30 cellular contexts compared by ENCODE assay signal in the genomic region with DNA sequence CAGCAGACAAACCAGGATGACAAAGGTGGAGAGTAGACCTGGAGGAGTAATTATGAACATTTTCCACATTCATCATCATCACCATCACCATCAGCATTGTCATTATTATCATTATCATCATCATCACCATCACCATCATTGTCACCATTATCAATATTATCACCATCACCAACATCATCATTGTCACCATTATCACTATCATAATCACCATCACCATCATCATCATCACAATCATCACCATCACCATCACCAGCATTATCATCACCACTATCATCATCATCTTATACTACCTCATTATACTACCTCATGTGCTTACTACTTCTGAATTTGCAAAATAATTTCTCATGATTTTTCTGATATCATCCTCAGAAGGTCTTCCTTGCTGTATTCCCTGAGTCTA. TPM values are rescaled to one million over a fixed set of nuclear protein-coding genes. Genes with fewer than 3 reads are reported as not detected.
"Had no signal": no experiment of that assay in that cellular context is flagged by ENCODE, and none has a peak within 500 bp of the region (broad histone marks: within the 10 kb centered on the region; RNA-seq: fewer than 3 reads in every experiment).

No MANE protein-coding gene starts in this region.

- H3K4me1 ChIP-seq: parathyroid adenoma, psoas muscle, spleen, suprapubic skin, testis, tibial artery, transverse colon, upper lobe of right lung, uterus had no signal

- H3K9ac ChIP-seq: neural progenitor cell, parathyroid adenoma had no signal

- DNase-seq: natural killer cell; occipital lobe; ovary; posterior cingulate gyrus; psoas muscle; right cardiac atrium; spleen; stimulated activated CD4-positive, alpha-beta T cell treated with anti-CD3 and anti-CD28 coated beads, Interleukin-12 subunit alpha, Interleukin-12 subunit beta, amount 100 ng/mL, for 4 hours; stimulated activated CD4-positive, alpha-beta T cell treated with anti-CD3 and anti-CD28 coated beads, Interleukin-1b, Interleukin-23, amount 100 ng/mL, for 48 hours; stimulated activated CD4-positive, alpha-beta T cell treated with anti-CD3 and anti-CD28 coated beads, Interleukin-4, amount 100 ng/mL, for 1 hour; stimulated activated CD4-positive, alpha-beta T cell treated with anti-CD3 and anti-CD28 coated beads, Interleukin-4, amount 100 ng/mL, for 4 hours; stimulated activated CD8-positive, alpha-beta memory T cell treated with anti-CD3 and anti-CD28 coated beads, Interleukin-4, amount 100 ng/mL, for 48 hours; stimulated activated naive CD4-positive, alpha-beta T cell; stimulated activated naive CD8-positive, alpha-beta T cell treated with anti-CD3 and anti-CD28 coated beads, Interleukin-15, amount 100 ng/mL, for 72 hours; stimulated activated naive CD8-positive, alpha-beta T cell treated with anti-CD3 and anti-CD28 coated beads, Interleukin-15, Interleukin-2, amounts not matched to agents 100 U/mL and 50 U/mL, for 24 hours; substantia nigra; testis; tibial artery; transverse colon; upper lobe of right lung; uterus had no signal

- H3K27me3 ChIP-seq: ovary, testis, transverse colon, upper lobe of right lung, uterus had no signal

- H3K27ac ChIP-seq: neural progenitor cell, ovary, parathyroid adenoma, psoas muscle, skin epidermis, spleen, suprapubic skin, testis, tibial artery, transverse colon, upper lobe of right lung, uterus had no signal

- H3K4me2 ChIP-seq: neural progenitor cell, smooth muscle cell had no signal

- ATAC-seq: natural killer cell; psoas muscle; right cardiac atrium; sciatic nerve; stimulated activated memory B cell treated with anti-CD40 and anti-IgM and Interleukin-4, amounts not matched to agents 10 μg/mL and 1 μg/mL and 100 μg/mL, for 72 hours; stimulated activated naive CD8-positive, alpha-beta T cell treated with anti-CD3 and anti-CD28 coated beads, Interleukin-15, amount 100 ng/mL, for 72 hours; stimulated activated naive CD8-positive, alpha-beta T cell treated with anti-CD3 and anti-CD28 coated beads, Interleukin-15, Interleukin-2, amounts not matched to agents 100 U/mL and 50 U/mL, for 24 hours; upper lobe of right lung had no signal

- H3K4me3 ChIP-seq: neural progenitor cell, ovary, psoas muscle, skin epidermis, smooth muscle cell, spleen, suprapubic skin, testis, tibial artery, transverse colon, upper lobe of right lung, uterus had no signal

- H3K36me3 ChIP-seq: neural progenitor cell, ovary, spleen, suprapubic skin, tibial artery, transverse colon, upper lobe of right lung, uterus had no signal

- H3K9me3 ChIP-seq: ovary, psoas muscle, suprapubic skin, testis, transverse colon, upper lobe of right lung, uterus had no signal

RNA-seq across cellular contexts. Expression of a gene that starts 39.3 kb away (rescaled TPM):
- polyA plus RNA-seq: neural cell, ovary, right cardiac atrium, smooth muscle cell, spleen, urinary bladder had no signal
